In genomic region chr2:104844813-104845551, GRCh38 we compare ENCODE assay signal across 9 cellular contexts. TPM values are rescaled to one million over a fixed set of nuclear protein-coding genes. Genes with fewer than 3 reads are reported as not detected.
DNase-seq lines count a peak whose midpoint lies in the region; TF ChIP-seq lines count a peak whose summit lies in the region.
"Had no signal": no experiment of that assay in that cellular context is flagged by ENCODE, and none has a peak within 500 bp of the region (broad histone marks: within the 10 kb centered on the region; RNA-seq: fewer than 3 reads in every experiment).

No MANE protein-coding gene starts in this region.

- no peak overlapping the region for H3K27ac ChIP-seq in ovary

- no peak for TF ChIP-seq CTCF in ovary (IDR thresholded peaks at IDR 0.05)

- peaks cover 4% of the 10 kb centered on the region for H3K4me1 Mint-ChIP-seq in T-helper 1 cell treated with Interleukin-12 subunit alpha and Interleukin-12 subunit beta and Interleukin-4 antibody, amounts not matched to agents 30 μg/mL and 1 μg/mL, for 36 hours (ENCODE audit: low read depth)

- no peaks in the 10 kb centered on the region for H3K36me3 ChIP-seq in NT2/D1 (ENCODE audit: insufficient read depth, insufficient read length, low read length)
- no peaks in the 10 kb centered on the region for H3K36me3 ChIP-seq in ovary

- H3K27me3 Mint-ChIP-seq in T-helper 1 cell treated with Interleukin-12 subunit alpha and Interleukin-12 subunit beta and Interleukin-4 antibody, amounts not matched to agents 30 μg/mL and 1 μg/mL, for 36 hours (ENCODE audit: low read depth): peaks cover 86% of the 10 kb centered on the region

- TF ChIP-seq POLR2A in ovary (IDR thresholded peaks at IDR 0.05): no peak

- no peaks in the 10 kb centered on the region for H3K9me3 Mint-ChIP-seq in T-helper 1 cell treated with Interleukin-12 subunit alpha and Interleukin-12 subunit beta and Interleukin-4 antibody, amounts not matched to agents 30 μg/mL and 1 μg/mL, for 36 hours

- no peaks in the 10 kb centered on the region for H3K4me1 ChIP-seq in NT2/D1 (ENCODE audit: insufficient read depth, insufficient read length)
- peaks cover 3% of the 10 kb centered on the region for H3K4me1 ChIP-seq in ovary (ENCODE audit: insufficient read depth)

- peaks cover 2% of the 10 kb centered on the region for H3K36me3 Mint-ChIP-seq in T-helper 1 cell treated with Interleukin-12 subunit alpha and Interleukin-12 subunit beta and Interleukin-4 antibody, amounts not matched to agents 30 μg/mL and 1 μg/mL, for 36 hours (ENCODE audit: low read depth)

- intact Hi-C loops in ovary (cut with DNase I): no loop called here

- H3K27me3 ChIP-seq in NT2/D1 (ENCODE audit: insufficient read depth, insufficient read length) (peaks cover 91% of the 10 kb centered on the region), ovary (no peaks in the 10 kb centered on the region)

- DNase-seq in T-helper 1 cell (no peak), NT2/D1 (ENCODE audit: low read depth, low spot score) (no peak), retina (peak; percentile 88), NK-92 (lab: John Stamatoyannopoulos, UW; ENCODE audit: unreplicated experiment) (no peak), GF-D8 (lab: John Stamatoyannopoulos, UW) (no peak), ovary (no peak)
- DNase-seq: activated gamma-delta T cell treated with Interleukin-2 at 50 U/mL for 16 hours had no signal

- H3K4me3 ChIP-seq in NT2/D1 (ENCODE audit: insufficient read length, low read depth) (peak overlapping the region; percentile 57), iPS-11a (ENCODE audit: low read depth, low read length) (peak overlapping the region; percentile 39), ovary (no peak overlapping the region)

- 2 to 3% (median 2%) methylated on average over 31 to 55 of the region's 55 CpGs for WGBS in ovary, 3 donors

- no peak overlapping the region for H3K4me3 Mint-ChIP-seq in T-helper 1 cell treated with Interleukin-12 subunit alpha and Interleukin-12 subunit beta and Interleukin-4 antibody, amounts not matched to agents 30 μg/mL and 1 μg/mL, for 36 hours

- H3K27ac Mint-ChIP-seq in T-helper 1 cell treated with Interleukin-12 subunit alpha and Interleukin-12 subunit beta and Interleukin-4 antibody, amounts not matched to agents 30 μg/mL and 1 μg/mL, for 36 hours: peak overlapping the region; percentile 53

- H3K9me3 ChIP-seq in NT2/D1 (ENCODE audit: insufficient read depth, low read length) (no peaks in the 10 kb centered on the region), ovary (peaks cover 0 to 5% of the 10 kb centered on the region in 2 donors)

- no peak for TF ChIP-seq EP300 in ovary (IDR thresholded peaks at IDR 0.05)

- peak overlapping the region; percentile 59 for H3K9ac ChIP-seq in NT2/D1 (ENCODE audit: insufficient read length, low read depth)

RNA-seq across cellular contexts. Expression of gene POU3F3, which starts 8.9 kb away (rescaled TPM):
- total RNA-seq in ovary: under 1 TPM in 3 of 7 donors, not detected in 4; 0.10 to 0.63 (median 0.10) TPM
- polyA plus RNA-seq in ovary: not detected
